In genomic region chr12:116482859-116483258, GRCh38 we compare ENCODE assay signal across 7 cellular contexts.
"Had no signal": no experiment of that assay in that cellular context is flagged by ENCODE, and none has a peak within 500 bp of the region (broad histone marks: within the 10 kb centered on the region; RNA-seq: fewer than 3 reads in every experiment).

No MANE protein-coding gene starts in this region.

- H3K4me3 Mint-ChIP-seq: H9, IgD-negative memory B cell had no signal

- H3K9ac ChIP-seq: GM23248 had no signal

- DNase-seq: GM23248, H9, HCEC 1CT, KBM-7 had no signal

- H3K27ac ChIP-seq: GM23248, HL-60 had no signal

- ATAC-seq: HepG2 had no signal

- H3K27me3 Mint-ChIP-seq: IgD-negative memory B cell had no signal

- H2AFZ ChIP-seq: GM23248 had no signal

- H3K4me3 ChIP-seq: GM23248 had no signal
